Comparison of ENCODE assay signal across 16 cellular contexts in the genomic region with DNA sequence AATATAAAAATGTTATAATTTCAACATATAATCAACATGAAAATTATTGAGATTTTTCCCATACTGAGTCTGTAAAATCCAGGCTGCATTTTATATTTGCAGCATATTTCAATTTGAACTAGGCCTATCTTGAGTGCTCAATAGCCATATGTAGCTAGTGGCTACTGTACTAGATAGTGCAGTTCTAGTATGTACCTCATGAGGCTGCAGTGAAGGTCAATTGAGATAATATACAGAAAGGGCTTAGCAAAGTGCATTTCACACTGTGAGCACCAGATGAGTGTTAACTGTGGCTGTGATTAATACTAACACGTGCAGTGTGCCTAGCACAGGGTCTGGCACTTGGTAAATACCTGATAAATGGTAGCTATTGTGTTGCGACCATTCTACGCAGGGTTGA. TPM values are rescaled to one million over a fixed set of nuclear protein-coding genes. Genes with fewer than 3 reads are reported as not detected.
"Had no signal": no experiment of that assay in that cellular context is flagged by ENCODE, and none has a peak within 500 bp of the region (broad histone marks: within the 10 kb centered on the region; RNA-seq: fewer than 3 reads in every experiment).

No MANE protein-coding gene starts in this region.

- H3K4me3 Mint-ChIP-seq: activated naive CD8-positive, alpha-beta T cell treated with anti-CD3 and anti-CD28 coated beads for 36 hours; memory B cell; neural progenitor cell; stimulated activated effector memory CD8-positive, alpha-beta T cell treated with anti-CD3 and anti-CD28 coated beads, Interleukin-12 subunit alpha, Interleukin-12 subunit beta, amount 100 ng/mL, for 72 hours; T-helper 1 cell treated with Interleukin-12 subunit alpha and Interleukin-12 subunit beta and Interleukin-4 antibody, amounts not matched to agents 30 μg/mL and 1 μg/mL, for 36 hours had no signal

- H3K27me3 ChIP-seq: breast epithelium, neural progenitor cell, tibial artery, vagina had no signal

- H3K27ac Mint-ChIP-seq: activated naive CD8-positive, alpha-beta T cell treated with anti-CD3 and anti-CD28 coated beads for 36 hours; memory B cell; neural progenitor cell; stimulated activated effector memory CD8-positive, alpha-beta T cell treated with anti-CD3 and anti-CD28 coated beads, Interleukin-12 subunit alpha, Interleukin-12 subunit beta, amount 100 ng/mL, for 72 hours; T-helper 1 cell treated with Interleukin-12 subunit alpha and Interleukin-12 subunit beta and Interleukin-4 antibody, amounts not matched to agents 30 μg/mL and 1 μg/mL, for 36 hours had no signal

- H3K9me3 Mint-ChIP-seq: activated naive CD8-positive, alpha-beta T cell treated with anti-CD3 and anti-CD28 coated beads for 36 hours; memory B cell; neural progenitor cell; stimulated activated effector memory CD8-positive, alpha-beta T cell treated with anti-CD3 and anti-CD28 coated beads, Interleukin-12 subunit alpha, Interleukin-12 subunit beta, amount 100 ng/mL, for 72 hours; T-helper 1 cell treated with Interleukin-12 subunit alpha and Interleukin-12 subunit beta and Interleukin-4 antibody, amounts not matched to agents 30 μg/mL and 1 μg/mL, for 36 hours had no signal

- H3K9me3 ChIP-seq: breast epithelium, tibial artery, vagina had no signal

- H3K36me3 Mint-ChIP-seq: activated naive CD8-positive, alpha-beta T cell treated with anti-CD3 and anti-CD28 coated beads for 36 hours; memory B cell; stimulated activated effector memory CD8-positive, alpha-beta T cell treated with anti-CD3 and anti-CD28 coated beads, Interleukin-12 subunit alpha, Interleukin-12 subunit beta, amount 100 ng/mL, for 72 hours had no signal

- H3K4me3 ChIP-seq: breast epithelium, neural progenitor cell, tibial artery, vagina had no signal

- ATAC-seq: left lobe of liver; right cardiac atrium; stimulated activated effector memory CD8-positive, alpha-beta T cell treated with anti-CD3 and anti-CD28 coated beads, Interleukin-12 subunit alpha, Interleukin-12 subunit beta, amount 100 ng/mL, for 72 hours had no signal

- H3K36me3 ChIP-seq: breast epithelium had no signal

- H3K27ac ChIP-seq: breast epithelium, parathyroid adenoma, tibial artery, vagina had no signal

- DNase-seq: activated CD4-positive, alpha-beta T cell treated with anti-CD3 and anti-CD28 coated beads, Interleukin-2, amount 50 U/mL, for 1 hour; activated effector memory CD4-positive, alpha-beta T cell treated with Interleukin-2 at 50 U/mL for 16 hours; activated naive CD8-positive, alpha-beta T cell treated with anti-CD3 and anti-CD28 coated beads for 36 hours; activated T-cell treated with anti-CD3 and anti-CD28 coated beads, Interleukin-2, amount 50 U/mL, for 1 hour; anterior cingulate cortex; foreskin melanocyte; tibial artery had no signal

RNA-seq across cellular contexts. Expression of a gene that starts 6.9 kb away (rescaled TPM):
- total RNA-seq: activated naive CD8-positive, alpha-beta T cell treated with anti-CD3 and anti-CD28 coated beads for 36 hours had no signal

RNA-seq across cellular contexts. Expression of a gene that starts 14.6 kb away (rescaled TPM):
- total RNA-seq: activated naive CD8-positive, alpha-beta T cell treated with anti-CD3 and anti-CD28 coated beads for 36 hours; breast epithelium; left lobe of liver; right cardiac atrium; vagina had no signal

RNA-seq across cellular contexts. Expression of a gene that starts 18.8 kb away (rescaled TPM):
- total RNA-seq: activated naive CD8-positive, alpha-beta T cell treated with anti-CD3 and anti-CD28 coated beads for 36 hours; left lobe of liver; vagina had no signal
